In genomic region chr10:100535715-100536353, GRCh38 we compare ENCODE assay signal across 8 cellular contexts. TPM values are rescaled to one million over a fixed set of nuclear protein-coding genes. Genes with fewer than 3 reads are reported as not detected.
DNase-seq lines count a peak whose midpoint lies in the region; ATAC-seq, FAIRE-seq and TF ChIP-seq lines count a peak whose summit lies in the region.

Gene HIF1AN, plus strand, starts transcription at chr10:100535943. Its CDS starts 16 bp downstream, at chr10:100535959.

- FAIRE-seq in HTR-8/SVneo (lab: Jason Lieb, UNC) (no peak), endometrium (lab: Jason Lieb, UNC) (peak; percentile 87)

- ATAC-seq in GM21367 (IDR thresholded peaks at IDR 0.05; ENCODE audit: unreplicated experiment): peak; percentile 92
- ATAC-seq in activated CD8-positive, alpha-beta memory T cell treated with anti-CD3 and anti-CD28 coated beads, Interleukin-2, amount 10 ng/mL, durations not matched to agents 7 days and 5 days: peak; percentile 98

- H3K4me1 ChIP-seq in mesodermal cell (ENCODE audit: control insufficient read depth, insufficient read depth, low read length, poor library complexity, severe bottlenecking): peaks cover 11% of the 10 kb centered on the region

- peak; percentile 53 for TF ChIP-seq CTCF in Calu3 (IDR thresholded peaks at IDR 0.05; ENCODE audit: unreplicated experiment)

- H3K4me3 Mint-ChIP-seq in Calu3 (ENCODE audit: low read depth, unreplicated experiment): no peak within 1 kb of the TSS
- H3K4me3 Mint-ChIP-seq in activated CD8-positive, alpha-beta memory T cell treated with anti-CD3 and anti-CD28 coated beads, Interleukin-2, amount 10 ng/mL, durations not matched to agents 7 days and 5 days: no peak within 1 kb of the TSS

- no peak within 1 kb of the TSS for H3K27ac Mint-ChIP-seq in Calu3 (ENCODE audit: unreplicated experiment)
- H3K27ac Mint-ChIP-seq in activated CD8-positive, alpha-beta memory T cell treated with anti-CD3 and anti-CD28 coated beads, Interleukin-2, amount 10 ng/mL, durations not matched to agents 7 days and 5 days: no peak within 1 kb of the TSS

- intact Hi-C loops in Calu3 (cut with micrococcal nuclease; ENCODE audit: unreplicated experiment): no loop called here

- H3K4me3 ChIP-seq in mesodermal cell (ENCODE audit: extremely low read depth, insufficient read depth, low read length, poor library complexity, severe bottlenecking): peak within 1 kb of the TSS; percentile 88

- WGBS in mesodermal cell (ENCODE audit: insufficient coverage in 2 of 2), 2 experiments: 1% methylated on average over 25 to 31 of the region's 35 CpGs

- H3K27me3 Mint-ChIP-seq in Calu3 (ENCODE audit: unreplicated experiment): no peaks in the 10 kb centered on the region
- H3K27me3 Mint-ChIP-seq in activated CD8-positive, alpha-beta memory T cell treated with anti-CD3 and anti-CD28 coated beads, Interleukin-2, amount 10 ng/mL, durations not matched to agents 7 days and 5 days: no peaks in the 10 kb centered on the region

- peaks cover 10% of the 10 kb centered on the region for H3K36me3 Mint-ChIP-seq in Calu3 (ENCODE audit: insufficient read depth, unreplicated experiment)
- H3K36me3 Mint-ChIP-seq in activated CD8-positive, alpha-beta memory T cell treated with anti-CD3 and anti-CD28 coated beads, Interleukin-2, amount 10 ng/mL, durations not matched to agents 7 days and 5 days: peaks cover 26% of the 10 kb centered on the region

- H3K9me3 ChIP-seq in mesodermal cell (ENCODE audit: control insufficient read depth, low read length): peaks cover 5% of the 10 kb centered on the region

- H3K9me3 Mint-ChIP-seq in Calu3 (ENCODE audit: low read depth, unreplicated experiment): no peaks in the 10 kb centered on the region
- H3K9me3 Mint-ChIP-seq in activated CD8-positive, alpha-beta memory T cell treated with anti-CD3 and anti-CD28 coated beads, Interleukin-2, amount 10 ng/mL, durations not matched to agents 7 days and 5 days (ENCODE audit: low read depth): no peaks in the 10 kb centered on the region

- no peaks in the 10 kb centered on the region for H3K4me1 Mint-ChIP-seq in Calu3 (ENCODE audit: low read depth, unreplicated experiment)
- peaks cover 12% of the 10 kb centered on the region for H3K4me1 Mint-ChIP-seq in activated CD8-positive, alpha-beta memory T cell treated with anti-CD3 and anti-CD28 coated beads, Interleukin-2, amount 10 ng/mL, durations not matched to agents 7 days and 5 days

- H3K27ac ChIP-seq in mesodermal cell (ENCODE audit: low read depth, low read length, severe bottlenecking): peak within 1 kb of the TSS; percentile 49

- H3K36me3 ChIP-seq in mesodermal cell (ENCODE audit: control insufficient read depth, insufficient read depth, low read length): peaks cover 35% of the 10 kb centered on the region

- BruUV-seq in Calu3 (replicated peaks; lab: Mats Ljungman, UMichigan): no TSS peak

- CTCF ChIA-PET in Calu3 (lab: Charles Lee): interaction anchor here (0.7 to 1.5 kb wide), 8 partner anchors 9 to 360 kb away, joined by 4 to 9 read pairs (median 4); no protein-coding TSS in a partner anchor
- CTCF ChIA-PET in activated CD8-positive, alpha-beta memory T cell treated with anti-CD3 and anti-CD28 coated beads, Interleukin-2, amount 10 ng/mL, durations not matched to agents 7 days and 5 days (lab: Charles Lee): interaction anchor here (0.6 to 3.7 kb wide), 29 partner anchors 9 to 526 kb away, joined by 3 to 15 read pairs (median 4); partner anchors contain the start of genes DNMBP, SCD and SEC31B

- peak; percentile 83 for DNase-seq in Calu3
- DNase-seq in HTR-8/SVneo (ENCODE audit: insufficient read length, low spot score): peak; percentile 89
- DNase-seq in NOMO-1 treated with DMSO at 0.1 percent for 48 hours (lab: John Stamatoyannopoulos, UW; ENCODE audit: unreplicated experiment): peak; percentile 96
- DNase-seq in activated CD8-positive, alpha-beta memory T cell treated with anti-CD3 and anti-CD28 coated beads, Interleukin-2, amount 10 ng/mL, durations not matched to agents 7 days and 5 days: peak; percentile 94
- DNase-seq in stimulated activated CD8-positive, alpha-beta memory T cell treated with anti-CD3 and anti-CD28 coated beads, Interleukin-15, amount 100 ng/mL, for 4 hours (ENCODE audit: low read depth in 2 of 2): peak; percentile 68 to 84

RNA-seq across cellular contexts. Expression of gene HIF1AN, which starts in this region (rescaled TPM):
- 35.8 and 36.3 TPM in 2 replicates for total RNA-seq in Calu3 (2022)
- 10 to 100 TPM; 49.2 to 53.6 TPM for total RNA-seq in activated CD8-positive, alpha-beta memory T cell treated with anti-CD3 and anti-CD28 coated beads, Interleukin-2, amount 10 ng/mL, durations not matched to agents 7 days and 5 days
- polyA plus RNA-seq in mesodermal cell (2013, experiment 1 of 2): 23.2 TPM
- polyA plus RNA-seq in mesodermal cell (2013, experiment 2 of 2): 20.1 TPM

Comparison
In these comparisons a context has a peak if more than half of its experiments do, and no peak if none do; other contexts are left out.
1. Peak in every context shown above with its lines: DNase-seq, ATAC-seq, H3K4me3 ChIP-seq and H3K27ac ChIP-seq.